In the genomic region with DNA sequence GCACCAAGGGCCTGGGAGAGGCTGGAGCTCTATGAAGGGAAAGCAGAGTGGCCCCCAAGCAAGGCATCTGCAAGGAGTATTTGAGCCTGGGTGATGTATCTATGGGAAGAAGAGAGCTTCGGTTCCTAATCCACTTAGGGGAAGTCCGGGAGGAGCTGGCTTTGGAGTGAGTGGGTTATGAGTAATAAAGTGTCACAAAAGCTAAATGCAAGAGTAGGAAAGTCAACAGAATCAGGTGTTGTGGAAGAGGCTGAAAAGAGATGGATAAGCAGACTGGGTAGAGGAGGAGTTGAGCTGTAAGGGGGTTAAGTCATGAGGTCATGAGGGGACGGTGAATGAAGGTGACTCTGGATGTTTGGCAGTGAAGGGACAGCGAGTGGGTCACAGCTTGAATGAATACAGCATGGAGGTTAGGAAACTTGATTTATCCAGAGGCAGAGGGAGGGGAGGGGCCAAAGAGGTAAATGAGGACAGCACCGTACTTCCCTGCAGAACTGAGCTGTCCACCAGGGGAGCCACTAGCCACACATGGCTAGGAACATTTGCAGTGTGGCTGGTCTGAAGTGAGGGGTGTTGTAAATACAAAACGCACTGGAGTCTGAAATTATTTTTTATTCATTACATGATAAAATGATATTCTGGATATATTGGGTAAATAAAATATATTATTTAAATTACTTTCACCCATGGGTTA, we compare ENCODE assay signal across 9 cellular contexts.
DNase-seq lines count a peak whose midpoint lies in the region; ATAC-seq and TF ChIP-seq lines count a peak whose summit lies in the region.
"Had no signal": no experiment of that assay in that cellular context is flagged by ENCODE, and none has a peak within 500 bp of the region (broad histone marks: within the 10 kb centered on the region; RNA-seq: fewer than 3 reads in every experiment).

No MANE protein-coding gene starts in this region.

- peaks cover 0 to 9% (median 0%) of the 10 kb centered on the region in 11 donors for H3K9me3 ChIP-seq in heart right ventricle
- no peaks in the 10 kb centered on the region for H3K9me3 ChIP-seq in upper lobe of right lung
- H3K9me3 ChIP-seq in aorta (ENCODE audit: control insufficient read depth, low read length), result no peaks in the 10 kb centered on the region

- no peaks in the 10 kb centered on the region for H3K27me3 ChIP-seq in heart right ventricle
- H3K27me3 ChIP-seq in upper lobe of right lung, result no peaks in the 10 kb centered on the region
- H3K27me3 ChIP-seq in aorta (ENCODE audit: control insufficient read depth in 1 of 2, insufficient read depth in 2 of 2, low read length in 1 of 2), result no peaks in the 10 kb centered on the region

- DNase-seq in SKM-1 treated with dmso at 0.1 percent for 144 hours (lab: John Stamatoyannopoulos, UW; ENCODE audit: unreplicated experiment) (peak; percentile 21), SKM-1 (lab: John Stamatoyannopoulos, UW; ENCODE audit: unreplicated experiment) (no peak), RWPE1 (ENCODE audit: low spot score) (peak; percentile 31), heart right ventricle (peak in 1 of 2 donors; percentile 52), upper lobe of right lung (peak; percentile 9), aorta (no peak)
- DNase-seq: activated CD8-positive, alpha-beta memory T cell treated with anti-CD3 and anti-CD28 coated beads, Interleukin-2, amount 50 U/mL, for 48 hours had no signal

- CTCF ChIA-PET in RWPE1 (lab: Yijun Ruan, JAX), result interaction anchor here (0.6 kb wide), 2 partner anchors 8 to 133 kb away, joined by 3 read pairs; no protein-coding TSS in a partner anchor

- TF ChIP-seq CTCF in RWPE1 (conservative IDR thresholded peaks at IDR 0.05; ENCODE audit: low read depth) (peak; percentile 18; the same call in 1 of the 2 replicates), heart right ventricle (IDR thresholded peaks at IDR 0.05) (peak in 7 of 9 donors; percentile 35 to 61 (median 39)), upper lobe of right lung (IDR thresholded peaks at IDR 0.05) (peak; percentile 28)

- H3K36me3 ChIP-seq in heart right ventricle (peaks cover 0 to 20% (median 0%) of the 10 kb centered on the region in 9 donors), upper lobe of right lung (no peaks in the 10 kb centered on the region), aorta (ENCODE audit: control insufficient read depth in 1 of 2, insufficient read depth in 2 of 2, low read length in 1 of 2) (no peaks in the 10 kb centered on the region)

- POLR2A ChIA-PET in RWPE1 (lab: Yijun Ruan, JAX; ENCODE audit: low non-redundant PET), result no interaction called here

- H3K4me1 ChIP-seq in heart right ventricle (peaks cover 2 to 72% (median 33%) of the 10 kb centered on the region in 9 donors), upper lobe of right lung (no peaks in the 10 kb centered on the region), aorta (ENCODE audit: control insufficient read depth in 1 of 2, insufficient read depth in 2 of 2, low read length in 2 of 2) (no peaks in the 10 kb centered on the region)

- 49 to 60% methylated on average over 6 of the region's 6 CpGs for WGBS in heart right ventricle, 2 donors
- WGBS in aorta, 2 donors, result 45 to 47% methylated on average over 6 of the region's 6 CpGs

- intact Hi-C loops in heart right ventricle (cut with DNase I), result no loop called here
- intact Hi-C loops in upper lobe of right lung (cut with DNase I), result no loop called here
- intact Hi-C loops in aorta (cut with DNase I), result loop anchor here in 1 of 2 donors (5.0 kb wide), 1 partner anchor 33 kb away; no protein-coding TSS in a partner anchor

- no peak overlapping the region for H3K4me3 ChIP-seq in heart right ventricle
- no peak overlapping the region for H3K4me3 ChIP-seq in upper lobe of right lung
- no peak overlapping the region for H3K4me3 ChIP-seq in aorta (ENCODE audit: low read length in 2 of 2)

- H3K27ac ChIP-seq in RWPE1 (no peak overlapping the region), heart right ventricle (peak overlapping the region in 7 of 10 donors; percentile 6 to 65 (median 57)), upper lobe of right lung (no peak overlapping the region), aorta (ENCODE audit: low read depth in 1 of 2, low read length in 2 of 2) (peak overlapping the region in 1 of 2 donors; percentile 21)

- peak; percentile 50 to 80 (median 66) for ATAC-seq in heart right ventricle
- ATAC-seq in upper lobe of right lung, result peak; percentile 31
- no peak for ATAC-seq in aorta (ENCODE audit: low FRiP score)
- ATAC-seq in activated CD4-positive, CD25-positive, alpha-beta regulatory T cell treated with anti-CD3 and anti-CD28 coated beads, Interleukin-2, amount 50 U/mL, for 24 hours, result no peak
- no peak for ATAC-seq in GM21528 (IDR thresholded peaks at IDR 0.05; ENCODE audit: low FRiP score, unreplicated experiment)

Comparison
In these comparisons a context has a peak if more than half of its experiments do, and no peak if none do; other contexts are left out.
1. DNase-seq: peak in SKM-1 treated with dmso at 0.1 percent for 144 hours (single experiment), RWPE1 (single experiment) and upper lobe of right lung (single experiment); none in SKM-1 (single experiment) and aorta (0 of 2).
2. H3K27ac ChIP-seq: peak in heart right ventricle (7 of 10); none in RWPE1 (single experiment) and upper lobe of right lung (single experiment).
3. ATAC-seq: peak in heart right ventricle (8 of 8) and upper lobe of right lung (single experiment); none in aorta (single experiment), activated CD4-positive, CD25-positive, alpha-beta regulatory T cell treated with anti-CD3 and anti-CD28 coated beads, Interleukin-2, amount 50 U/mL, for 24 hours (0 of 2) and GM21528 (single experiment).
4. Peak in every context shown above with its lines, with median percentiles within 50 percentile points of each other: CTCF ChIP-seq.